Comparison of ENCODE assay signal across 22 cellular contexts in genomic region chr6:123352279-123352678, GRCh38.
"Had no signal": no experiment of that assay in that cellular context is flagged by ENCODE, and none has a peak within 500 bp of the region (broad histone marks: within the 10 kb centered on the region; RNA-seq: fewer than 3 reads in every experiment).

No MANE protein-coding gene starts in this region.

- H3K4me1 Mint-ChIP-seq: activated CD4-positive, alpha-beta memory T cell treated with anti-CD3 and anti-CD28 coated beads, Interleukin-2, amount 10 ng/mL, durations not matched to agents 7 days and 5 days; activated CD4-positive, alpha-beta T cell treated with anti-CD3 and anti-CD28 coated beads for 36 hours; activated naive CD8-positive, alpha-beta T cell treated with anti-CD3 and anti-CD28 coated beads, Interleukin-2, amount 10 ng/mL, durations not matched to agents 7 days and 5 days had no signal

- H3K4me3 ChIP-seq: adrenal gland, SJSA1 had no signal

- H3K9me3 ChIP-seq: adrenal gland, SJSA1 had no signal

- FAIRE-seq: colon, RCC 7860 had no signal

- H3K27me3 Mint-ChIP-seq: activated CD4-positive, alpha-beta memory T cell treated with anti-CD3 and anti-CD28 coated beads, Interleukin-2, amount 10 ng/mL, durations not matched to agents 7 days and 5 days; activated CD4-positive, alpha-beta T cell treated with anti-CD3 and anti-CD28 coated beads for 36 hours; activated naive CD8-positive, alpha-beta T cell treated with anti-CD3 and anti-CD28 coated beads, Interleukin-2, amount 10 ng/mL, durations not matched to agents 7 days and 5 days had no signal

- ATAC-seq: activated CD4-positive, alpha-beta T cell treated with anti-CD3 and anti-CD28 coated beads for 36 hours had no signal

- H3K36me3 ChIP-seq: adrenal gland, SJSA1, WERI-Rb-1 had no signal

- H3K4me3 Mint-ChIP-seq: activated CD4-positive, alpha-beta memory T cell treated with anti-CD3 and anti-CD28 coated beads, Interleukin-2, amount 10 ng/mL, durations not matched to agents 7 days and 5 days; activated CD4-positive, alpha-beta T cell treated with anti-CD3 and anti-CD28 coated beads for 36 hours; activated naive CD8-positive, alpha-beta T cell treated with anti-CD3 and anti-CD28 coated beads, Interleukin-2, amount 10 ng/mL, durations not matched to agents 7 days and 5 days; T-helper 1 cell treated with Interleukin-12 subunit alpha and Interleukin-12 subunit beta and Interleukin-4 antibody, amounts not matched to agents 30 μg/mL and 1 μg/mL, for 36 hours had no signal

- H3K36me3 Mint-ChIP-seq: activated naive CD8-positive, alpha-beta T cell treated with anti-CD3 and anti-CD28 coated beads, Interleukin-2, amount 10 ng/mL, durations not matched to agents 7 days and 5 days had no signal

- H3K27ac Mint-ChIP-seq: activated CD4-positive, alpha-beta memory T cell treated with anti-CD3 and anti-CD28 coated beads, Interleukin-2, amount 10 ng/mL, durations not matched to agents 7 days and 5 days; activated CD4-positive, alpha-beta T cell treated with anti-CD3 and anti-CD28 coated beads for 36 hours; activated naive CD8-positive, alpha-beta T cell treated with anti-CD3 and anti-CD28 coated beads, Interleukin-2, amount 10 ng/mL, durations not matched to agents 7 days and 5 days; T-helper 1 cell treated with Interleukin-12 subunit alpha and Interleukin-12 subunit beta and Interleukin-4 antibody, amounts not matched to agents 30 μg/mL and 1 μg/mL, for 36 hours had no signal

- DNase-seq: activated CD4-positive, alpha-beta memory T cell treated with anti-CD3 and anti-CD28 coated beads, Interleukin-2, amount 10 ng/mL, durations not matched to agents 7 days and 5 days; activated CD4-positive, alpha-beta T cell treated with anti-CD3 and anti-CD28 coated beads for 36 hours; activated CD4-positive, alpha-beta T cell treated with anti-CD3 and anti-CD28 coated beads, Interleukin-2, amount 50 U/mL, for 1 hour; activated naive CD4-positive, alpha-beta T cell treated with anti-CD3 and anti-CD28 coated beads, Interleukin-2, amount 50 U/mL, for 16 hours; activated naive CD8-positive, alpha-beta T cell treated with anti-CD3 and anti-CD28 coated beads, Interleukin-2, amount 10 ng/mL, durations not matched to agents 7 days and 5 days; activated T-cell treated with anti-CD3 and anti-CD28 coated beads for 4 hours; adrenal gland; anterior cingulate cortex; cerebellar nuclear complex; NCI-H1048; NCI-H146; NCI-H187 treated with DMSO at 0.1 percent for 48 hours; NCI-H2081 treated with DMSO at 0.1 percent for 48 hours; NCI-H446; NCI-H524 treated with DMSO at 0.1 percent for 48 hours; NCI-H774; SHP77; WERI-Rb-1 had no signal

- H3K9me3 Mint-ChIP-seq: activated CD4-positive, alpha-beta memory T cell treated with anti-CD3 and anti-CD28 coated beads, Interleukin-2, amount 10 ng/mL, durations not matched to agents 7 days and 5 days; activated naive CD8-positive, alpha-beta T cell treated with anti-CD3 and anti-CD28 coated beads, Interleukin-2, amount 10 ng/mL, durations not matched to agents 7 days and 5 days; T-helper 1 cell treated with Interleukin-12 subunit alpha and Interleukin-12 subunit beta and Interleukin-4 antibody, amounts not matched to agents 30 μg/mL and 1 μg/mL, for 36 hours had no signal

- H3K27me3 ChIP-seq: adrenal gland, SJSA1 had no signal

- H3K27ac ChIP-seq: adrenal gland, SJSA1, WERI-Rb-1 had no signal

- H3K4me1 ChIP-seq: adrenal gland, SJSA1 had no signal
